Comparison of ENCODE assay signal across 19 cellular contexts in genomic region chr20:38299963-38300362, GRCh38. TPM values are rescaled to one million over a fixed set of nuclear protein-coding genes. Genes with fewer than 3 reads are reported as not detected.
A peak's percentile ranks its signal among the peaks of the same experiment; 100 is the strongest.
DNase-seq lines count a peak whose midpoint lies in the region; ATAC-seq, FAIRE-seq and TF ChIP-seq lines count a peak whose summit lies in the region.
"Had no signal": no experiment of that assay in that cellular context is flagged by ENCODE, and none has a peak within 500 bp of the region (broad histone marks: within the 10 kb centered on the region; RNA-seq: fewer than 3 reads in every experiment).

No MANE protein-coding gene starts in this region.

- H3K4me2 ChIP-seq in neuronal stem cell (ENCODE audit: insufficient read depth, low read length, poor library complexity, severe bottlenecking), result no peak overlapping the region
- H3K4me2 ChIP-seq: KMS-11 had no signal

- H4K8ac ChIP-seq in neuronal stem cell (ENCODE audit: low read depth, low read length), result no peak overlapping the region

- H3K27ac ChIP-seq in C4-2B (peak overlapping the region; percentile 83), neuronal stem cell (replicated peaks; ENCODE audit: low read length) (no peak overlapping the region)
- H3K27ac ChIP-seq: KMS-11 had no signal

- peak overlapping the region; percentile 29 for H3K18ac ChIP-seq in neuronal stem cell (ENCODE audit: low read length)

- H2AFZ ChIP-seq in neuronal stem cell (ENCODE audit: low read length), result no peak overlapping the region

- no peaks in the 10 kb centered on the region for H3K9me3 ChIP-seq in neuronal stem cell (replicated peaks in 1 of 2; ENCODE audit: control insufficient read depth in 2 of 2, insufficient read depth in 1 of 2, low read depth in 1 of 2, low read length in 2 of 2)
- H3K9me3 ChIP-seq: adrenal gland had no signal

- no peak overlapping the region for H3K23ac ChIP-seq in neuronal stem cell (ENCODE audit: low read depth, low read length, poor library complexity)

- H4K91ac ChIP-seq in neuronal stem cell (ENCODE audit: low read depth, low read length, poor library complexity), result no peak overlapping the region

- peaks cover 2 to 5% of the 10 kb centered on the region in 2 donors for H3K4me1 ChIP-seq in neuronal stem cell (ENCODE audit: control insufficient read depth in 2 of 2, insufficient read depth in 1 of 2, low read depth in 1 of 2, low read length in 2 of 2)
- H3K4me1 ChIP-seq: adrenal gland had no signal

- TF ChIP-seq CTCF in C4-2B (conservative IDR thresholded peaks at IDR 0.05) (no peak), epithelial cell of esophagus (IDR thresholded peaks at IDR 0.05; ENCODE audit: insufficient read depth, low read depth, low read length, missing control alignments) (no peak)

- H3K9ac ChIP-seq in neuronal stem cell (ENCODE audit: low read depth, low read length, poor library complexity), result no peak overlapping the region
- H3K9ac ChIP-seq: KMS-11 had no signal

- no peak overlapping the region for H2BK120ac ChIP-seq in neuronal stem cell (ENCODE audit: low read depth, low read length)

- peak; percentile 51 for FAIRE-seq in HTR-8/SVneo (lab: Jason Lieb, UNC)

- ATAC-seq in GM18909 (IDR thresholded peaks at IDR 0.05; ENCODE audit: poor library complexity, unreplicated experiment) (no peak), SK-N-SH treated with all-trans-retinoic acid at 6 μM for 48 hours (no peak)
- ATAC-seq: activated T-cell treated with anti-CD3 and anti-CD28 coated beads, Interleukin-2, amount 50 U/mL, for 4 hours; stimulated activated naive CD8-positive, alpha-beta T cell treated with anti-CD3 and anti-CD28 coated beads, Interleukin-15, Interleukin-2, amounts not matched to agents 100 U/mL and 50 U/mL, for 24 hours had no signal

- no peak for DNase-seq in HTR-8/SVneo (ENCODE audit: insufficient read length, low spot score)
- peak; percentile 66 for DNase-seq in epithelial cell of esophagus (ENCODE audit: low read depth)
- DNase-seq in neuronal stem cell (ENCODE audit: low spot score), result no peak
- DNase-seq in NCI-H187 treated with DMSO at 0.1 percent for 48 hours (lab: John Stamatoyannopoulos, UW), result no peak
- no peak for DNase-seq in HUDEP-2 (lab: John Stamatoyannopoulos, UW; ENCODE audit: unreplicated experiment in 76 of 76)
- DNase-seq: activated CD4-positive, alpha-beta T cell treated with anti-CD3 and anti-CD28 coated beads, Interleukin-2, amount 50 U/mL, for 4 hours; activated T-cell treated with anti-CD3 and anti-CD28 coated beads, Interleukin-2, amount 50 U/mL, for 4 hours; adrenal gland; GOT3; hippocampal formation; NCI-H2171; SHP77 treated with DMSO at 0.1 percent for 48 hours; stimulated activated naive CD8-positive, alpha-beta T cell treated with anti-CD3 and anti-CD28 coated beads, Interleukin-15, Interleukin-2, amounts not matched to agents 100 U/mL and 50 U/mL, for 24 hours had no signal

- H2BK12ac ChIP-seq in neuronal stem cell (ENCODE audit: low read length), result no peak overlapping the region

- no CpG with 5 or more reads among the region's 6 CpGs for WGBS in neuronal stem cell (ENCODE audit: extremely low coverage in 2 of 2, insufficient read length in 2 of 2, insufficient replicate concordance in 1 of 2), 2 donors

- H3K36me3 ChIP-seq in neuronal stem cell (replicated peaks in 1 of 2; ENCODE audit: control insufficient read depth in 2 of 2, insufficient read depth in 2 of 2, low read length in 2 of 2), result no peaks in the 10 kb centered on the region
- H3K36me3 ChIP-seq: adrenal gland had no signal

- H2AK5ac ChIP-seq in neuronal stem cell (ENCODE audit: low read depth, low read length), result no peak overlapping the region

- H2BK5ac ChIP-seq in neuronal stem cell (ENCODE audit: low read length), result no peak overlapping the region

- no peak overlapping the region for H3K4ac ChIP-seq in neuronal stem cell (ENCODE audit: low read length)

- peaks cover 0 to 21% (median 0%) of the 10 kb centered on the region in 3 experiments for H3K27me3 ChIP-seq in neuronal stem cell (ENCODE audit: control insufficient read depth in 3 of 3, insufficient read depth in 3 of 3, low read depth in 1 of 3, low read length in 3 of 3)

- no peak overlapping the region for H2BK15ac ChIP-seq in neuronal stem cell (ENCODE audit: low read length)

- no peak overlapping the region for H3K14ac ChIP-seq in neuronal stem cell (ENCODE audit: low read length)

- H3K79me1 ChIP-seq in neuronal stem cell (ENCODE audit: low read depth, low read length), result no peaks in the 10 kb centered on the region

- H3K4me3 ChIP-seq in epithelial cell of esophagus (ENCODE audit: low read length), result no peak overlapping the region
- H3K4me3 ChIP-seq in neuronal stem cell (ENCODE audit: low read length in 2 of 2), result no peak overlapping the region
- H3K4me3 ChIP-seq: adrenal gland had no signal

TF ChIP-seq in SK-N-SH treated with all-trans-retinoic acid at 6 μM for 48 hours, 23 proteins besides CTCF, POLR2A, EP300 and RAD21 (continues in another document):
- TF ChIP-seq POU6F1 (CRISPR knock-in tag; IDR thresholded peaks at IDR 0.05; ENCODE audit: borderline replicate concordance, low read depth) (no peak), BACH2 (CRISPR knock-in tag; IDR thresholded peaks at IDR 0.05; ENCODE audit: borderline replicate concordance) (no peak), ZNF70 (CRISPR knock-in tag; IDR thresholded peaks at IDR 0.05) (no peak), OSR1 (CRISPR knock-in tag; IDR thresholded peaks at IDR 0.05) (no peak), TSHZ2 (CRISPR knock-in tag; IDR thresholded peaks at IDR 0.05) (no peak), TOX (CRISPR knock-in tag; IDR thresholded peaks at IDR 0.05; ENCODE audit: borderline replicate concordance) (no peak), ZC3H10 (CRISPR knock-in tag; IDR thresholded peaks at IDR 0.05) (no peak), PATZ1 (CRISPR knock-in tag; IDR thresholded peaks at IDR 0.05; ENCODE audit: borderline replicate concordance) (no peak), ZFP30 (CRISPR knock-in tag; IDR thresholded peaks at IDR 0.05) (no peak), ESRRG (CRISPR knock-in tag; IDR thresholded peaks at IDR 0.05) (no peak), ARNTL (CRISPR knock-in tag; IDR thresholded peaks at IDR 0.05; ENCODE audit: borderline replicate concordance, low read depth) (no peak), ZNF565 (CRISPR knock-in tag; conservative IDR thresholded peaks at IDR 0.05; ENCODE audit: low read depth) (no peak)

RNA-seq across cellular contexts. Expression of gene BPI, which starts 4.0 kb away (rescaled TPM):
- not detected for polyA plus RNA-seq in neuronal stem cell (2013, experiment 1 of 2)
- polyA plus RNA-seq in neuronal stem cell (2013, experiment 2 of 2), result not detected
- polyA plus RNA-seq: neural cell had no signal

RNA-seq across cellular contexts. Expression of gene KIAA1755, which starts 39.4 kb away (rescaled TPM):
- 0.33 TPM for polyA plus RNA-seq in neuronal stem cell (2013, experiment 1 of 2)
- 0.21 TPM for polyA plus RNA-seq in neuronal stem cell (2013, experiment 2 of 2)
- polyA plus RNA-seq: neural cell had no signal

RNA-seq across cellular contexts. Expression of gene LBP, which starts 46.3 kb away (rescaled TPM):
- polyA plus RNA-seq in neuronal stem cell (2013, experiment 1 of 2), result 0.04 TPM
- polyA plus RNA-seq in neuronal stem cell (2013, experiment 2 of 2), result 0.03 TPM
- polyA plus RNA-seq: AG04450, neural cell had no signal
